13 cellular contexts compared by ENCODE assay signal in the genomic region with DNA sequence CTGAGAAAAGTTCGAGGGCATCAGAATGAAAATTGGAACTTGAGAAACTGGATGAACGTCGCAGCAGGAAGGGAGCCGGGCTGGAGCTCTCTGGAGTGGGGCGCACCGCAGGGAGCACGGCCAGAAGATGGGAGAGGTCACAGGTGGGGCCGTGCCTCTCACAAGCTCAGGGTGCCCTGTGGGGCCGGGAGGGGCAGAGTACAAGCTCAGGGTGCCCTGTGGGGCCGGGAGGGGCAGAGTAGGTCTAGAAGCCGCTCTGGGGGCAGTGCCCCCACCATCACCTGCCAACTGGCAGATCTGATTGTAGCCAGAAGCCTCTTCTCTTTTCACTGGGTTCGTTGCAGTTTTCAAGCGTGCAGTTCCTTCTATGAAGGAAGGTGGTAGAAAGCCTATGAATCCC.
DNase-seq lines count a peak whose midpoint lies in the region; ATAC-seq, FAIRE-seq and TF ChIP-seq lines count a peak whose summit lies in the region.
"Had no signal": no experiment of that assay in that cellular context is flagged by ENCODE, and none has a peak within 500 bp of the region (broad histone marks: within the 10 kb centered on the region; RNA-seq: fewer than 3 reads in every experiment).

No MANE protein-coding gene starts in this region.

- H3K27ac Mint-ChIP-seq in activated CD4-positive, alpha-beta T cell treated with anti-CD3 and anti-CD28 coated beads for 36 hours, result peak overlapping the region; percentile 93

- dilution Hi-C loops in IMR-90 (cut with HindIII; ENCODE audit: low sequenced_read_pairs, unreplicated experiment), result no loop called here

- no peak for TF ChIP-seq RAD21 in IMR-90 (IDR thresholded peaks at IDR 0.05; ENCODE audit: low read length)
- TF ChIP-seq RAD21 in GM12878 (IDR thresholded peaks at IDR 0.05; ENCODE audit: insufficient read depth, low read depth, low read length), result no peak

- no peak overlapping the region for H3K18ac ChIP-seq in IMR-90 (ENCODE audit: low read depth, low read length)

- H3K9me1 ChIP-seq in IMR-90 (ENCODE audit: insufficient read depth, low read length), result peaks cover 29% of the 10 kb centered on the region

- H3K36me3 ChIP-seq in IMR-90 (ENCODE audit: control insufficient read depth, insufficient read depth, low read length) (no peaks in the 10 kb centered on the region), GM12878 (ENCODE audit: control insufficient read depth in 2 of 2, insufficient read depth in 2 of 2, low read length in 1 of 2) (no peaks in the 10 kb centered on the region), small intestine (ENCODE audit: control insufficient read depth in 2 of 2, insufficient read depth in 2 of 2, low read length in 2 of 2) (no peaks in the 10 kb centered on the region), breast epithelium (no peaks in the 10 kb centered on the region)
- H3K36me3 ChIP-seq: prostate gland had no signal

- peak overlapping the region; percentile 47; the same call in 1 of the 2 replicates for H2BK120ac ChIP-seq in IMR-90 (ENCODE audit: low read depth, low read length)

- H2AK9ac ChIP-seq in IMR-90 (replicated peaks; ENCODE audit: low read depth, low read length, poor library complexity), result peak overlapping the region; percentile 70

- no peak for TF ChIP-seq POLR2A in IMR-90 (IDR thresholded peaks at IDR 0.05; ENCODE audit: low read depth, low read length)
- no peak for TF ChIP-seq POLR2A in GM12878 (IDR thresholded peaks at IDR 0.05; ENCODE audit: low read depth, low read length)
- no peak for TF ChIP-seq POLR2A in breast epithelium (IDR thresholded peaks at IDR 0.05)

- 0 out of 3 replicates have a peak overlapping the region, but pooled peaks have one; percentile 8 for H2BK15ac ChIP-seq in IMR-90 (ENCODE audit: low read depth, low read length)

- no peak overlapping the region for H3K4me2 ChIP-seq in IMR-90 (ENCODE audit: low read depth, low read length)
- peak overlapping the region; percentile 64 for H3K4me2 ChIP-seq in GM12878 (ENCODE audit: control insufficient read depth, insufficient read depth)

- H4K20me1 ChIP-seq in IMR-90 (ENCODE audit: insufficient read depth, low read length) (peaks cover 3% of the 10 kb centered on the region; the same call in 1 of the 2 replicates), GM12878 (ENCODE audit: control insufficient read depth, insufficient read depth) (no peaks in the 10 kb centered on the region)

- no peak for TF ChIP-seq EP300 in GM12878 (IDR thresholded peaks at IDR 0.05; ENCODE audit: borderline replicate concordance in 1 of 2, control insufficient read depth in 1 of 2, low read depth in 2 of 2, low read length in 2 of 2)

- H3K9ac ChIP-seq in IMR-90 (ENCODE audit: low read depth, low read length), result no peak overlapping the region
- no peak overlapping the region for H3K9ac ChIP-seq in GM12878 (ENCODE audit: control insufficient read depth, insufficient read depth, low read length)

- TF ChIP-seq CTCF in IMR-90 (conservative IDR thresholded peaks at IDR 0.05; ENCODE audit: low read depth, low read length), result no peak
- no peak for TF ChIP-seq CTCF in GM12878 (IDR thresholded peaks at IDR 0.05 in 2 of 3, conservative IDR thresholded peaks at IDR 0.05 in 1 of 3; ENCODE audit: control insufficient read depth in 2 of 3, extremely low read depth in 1 of 3, insufficient read depth in 1 of 3, low read depth in 3 of 3, low read length in 3 of 3)
- no peak for TF ChIP-seq CTCF in breast epithelium (IDR thresholded peaks at IDR 0.05)

- 89% methylated on average over 8 of the region's 13 CpGs; no CpG with 5 or more reads in 1 of the 2 experiments for WGBS in IMR-90 (ENCODE audit: extremely low coverage in 2 of 2, insufficient read length in 1 of 2), 2 experiments
- WGBS in GM12878 (ENCODE audit: insufficient coverage, insufficient replicate concordance, low lambda C conversion rate, missing lambda C conversion rate), result 22% methylated on average over 13 of the region's 13 CpGs
- WGBS in small intestine, 3 donors, result 24 to 71% (median 47%) methylated on average over 12 to 13 of the region's 13 CpGs

- BruUV-seq in IMR-90 (replicated peaks; lab: Mats Ljungman, UMichigan) (no TSS peak), GM12878 (replicated peaks; lab: Mats Ljungman, UMichigan) (TSS peak; percentile 83)

- FAIRE-seq in GM12878 (lab: Jason Lieb, UNC) (no peak), small intestine (lab: Jason Lieb, UNC) (no peak)

- CTCF ChIA-PET in activated CD4-positive, alpha-beta T cell treated with anti-CD3 and anti-CD28 coated beads for 36 hours (lab: Charles Lee), result interaction anchor here (0.8 to 1.5 kb wide), 8 partner anchors 9 to 264 kb away, joined by 3 to 5 read pairs (median 4); no protein-coding TSS in a partner anchor
- CTCF ChIA-PET in IMR-90 (lab: Yijun Ruan, JAX) (interaction anchor here (0.6 to 2.8 kb wide), 2 partner anchors 95 to 111 kb away, joined by 3 to 13 read pairs; no protein-coding TSS in a partner anchor), GM12878 (lab: Yijun Ruan, JAX) (interaction anchor here (1.0 to 10.6 kb wide), 4 partner anchors 39 to 185 kb away, joined by 3 to 197 read pairs (median 8); no protein-coding TSS in a partner anchor)

- no peak overlapping the region for H3K4ac ChIP-seq in IMR-90 (ENCODE audit: low read depth, low read length)

- H3K79me1 ChIP-seq in IMR-90 (ENCODE audit: low read depth in 1 of 2, low read length in 2 of 2), result peaks cover 0 to 13% of the 10 kb centered on the region in 2 experiments; a peak in 2 of 4 replicates

- peak; percentile 14 for DNase-seq in activated CD4-positive, alpha-beta T cell treated with anti-CD3 and anti-CD28 coated beads for 36 hours
- DNase-seq in activated CD4-positive, alpha-beta T cell treated with anti-CD3 and anti-CD28 coated beads, Interleukin-2, amount 50 U/mL, for 1 hour, result no peak
- DNase-seq in IMR-90 (no peak), GM12878 (ENCODE audit: low read depth, low spot score) (no peak), small intestine (peak; percentile 47), NCI-H345 treated with DMSO at 0.1 percent for 48 hours (lab: John Stamatoyannopoulos, UW; ENCODE audit: unreplicated experiment) (no peak), breast epithelium (ENCODE audit: low spot score in 2 of 2) (no peak)
- DNase-seq: activated CD4-positive, alpha-beta T cell treated with anti-CD3 and anti-CD28 coated beads for 48 hours; NCI-H146; NCI-H748 treated with DMSO at 0.1 percent for 48 hours; testis had no signal

- H3K27me3 ChIP-seq in IMR-90 (ENCODE audit: control insufficient read depth, insufficient read depth, low read length), result no peaks in the 10 kb centered on the region
- H3K27me3 ChIP-seq in GM12878 (replicated peaks in 1 of 2; ENCODE audit: control insufficient read depth in 2 of 2, insufficient read depth in 2 of 2, low read length in 1 of 2), result no peaks in the 10 kb centered on the region; a peak in 1 of 4 replicates
- H3K27me3 ChIP-seq in small intestine (ENCODE audit: control insufficient read depth in 2 of 2, insufficient read depth in 2 of 2, low read length in 2 of 2), result no peaks in the 10 kb centered on the region
- H3K27me3 ChIP-seq in breast epithelium, result no peaks in the 10 kb centered on the region
- H3K27me3 ChIP-seq: testis had no signal

- 0 out of 2 replicates have a peak overlapping the region, but pooled peaks have one; percentile 22 for H2AK5ac ChIP-seq in IMR-90 (ENCODE audit: low read depth, low read length)

- H3K27ac ChIP-seq in IMR-90 (ENCODE audit: insufficient read depth, low read length) (no peak overlapping the region), GM12878 (ENCODE audit: control insufficient read depth, insufficient read depth) (no peak overlapping the region), small intestine (ENCODE audit: low read depth in 1 of 2, low read length in 1 of 2) (peak overlapping the region in 1 of 2 donors; percentile 81), breast epithelium (peak overlapping the region in 1 of 2 donors; percentile 93)
- H3K27ac ChIP-seq: prostate gland, testis had no signal

- no peak overlapping the region for H4K8ac ChIP-seq in IMR-90 (ENCODE audit: low read depth in 2 of 2, low read length in 2 of 2)

- H2AFZ ChIP-seq in IMR-90 (replicated peaks; ENCODE audit: low read length, poor library complexity) (no peak overlapping the region), GM12878 (ENCODE audit: control insufficient read depth, low read depth, low read length) (no peak overlapping the region)

- POLR2A ChIA-PET in activated CD4-positive, alpha-beta T cell treated with anti-CD3 and anti-CD28 coated beads for 36 hours (lab: Charles Lee), result interaction anchor here (0.7 kb wide), 1 partner anchor 9 kb away, joined by 3 read pairs; no protein-coding TSS in a partner anchor
- POLR2A ChIA-PET in IMR-90 (lab: Charles Lee; ENCODE audit: unreplicated experiment), result no interaction called here
- POLR2A ChIA-PET in GM12878 (lab: Charles Lee), result interaction anchor here (0.9 kb wide), 1 partner anchor 39 kb away, joined by 3 read pairs; no protein-coding TSS in a partner anchor

- no peak for ATAC-seq in activated CD4-positive, alpha-beta T cell treated with anti-CD3 and anti-CD28 coated beads for 36 hours
- ATAC-seq in IMR-90 (ENCODE audit: low read depth) (no peak), GM12878 (no peak), HG02981 (IDR thresholded peaks at IDR 0.05; ENCODE audit: unreplicated experiment) (no peak)

- SMC1A ChIA-PET in GM12878 (lab: Charles Lee; ENCODE audit: uncharacterized antibody, unreplicated experiment), result interaction anchor here (0.6 to 13.0 kb wide), 5 partner anchors 38 to 1450 kb away, joined by 3 to 208 read pairs (median 7); no protein-coding TSS in a partner anchor

- H2BK20ac ChIP-seq in IMR-90 (ENCODE audit: low read depth, low read length), result peak overlapping the region; percentile 41; the same call in 1 of the 2 replicates

- H3K9me3 ChIP-seq in IMR-90 (ENCODE audit: control insufficient read depth, insufficient read depth, low read length) (no peaks in the 10 kb centered on the region), GM12878 (replicated peaks; ENCODE audit: control insufficient read depth, insufficient read depth, low read length) (no peaks in the 10 kb centered on the region; the same call in 2 of the 3 replicates), small intestine (ENCODE audit: control insufficient read depth, low read depth) (no peaks in the 10 kb centered on the region), breast epithelium (no peaks in the 10 kb centered on the region)
- H3K9me3 ChIP-seq: prostate gland, testis had no signal

- no peak overlapping the region for H3K4me3 ChIP-seq in IMR-90 (ENCODE audit: insufficient read depth, low read depth, low read length)
- peak overlapping the region; percentile 43; the same call in 1 of the 2 replicates for H3K4me3 ChIP-seq in GM12878
- no peak overlapping the region for H3K4me3 ChIP-seq in small intestine (ENCODE audit: low read depth in 1 of 2, low read length in 2 of 2)
- no peak overlapping the region for H3K4me3 ChIP-seq in breast epithelium
- H3K4me3 ChIP-seq: prostate gland, testis had no signal

- peak overlapping the region; percentile 55 for H3K4me3 Mint-ChIP-seq in activated CD4-positive, alpha-beta T cell treated with anti-CD3 and anti-CD28 coated beads for 36 hours

- H3K4me1 Mint-ChIP-seq in activated CD4-positive, alpha-beta T cell treated with anti-CD3 and anti-CD28 coated beads for 36 hours, result peaks cover 88% of the 10 kb centered on the region

- no peak overlapping the region for H2BK5ac ChIP-seq in IMR-90 (ENCODE audit: low read depth, low read length, poor library complexity, severe bottlenecking)

- intact Hi-C loops in activated CD4-positive, alpha-beta T cell treated with anti-CD3 and anti-CD28 coated beads for 36 hours (cut with DNase I, micrococcal nuclease), result loop anchor here (1.0 to 10.0 kb wide), 14 partner anchors 62 to 1093 kb away; no protein-coding TSS in a partner anchor
- intact Hi-C loops in IMR-90 (cut with micrococcal nuclease), result no loop called here
- intact Hi-C loops in GM12878 (cut with micrococcal nuclease; ENCODE audit: unreplicated experiment), result loop anchor here (1.0 to 5.0 kb wide), 6 partner anchors 62 to 890 kb away; a partner anchor contains a TSS
- intact Hi-C loops in breast epithelium (cut with DNase I; ENCODE audit: low total_unique reads), result loop anchor here (2.0 to 10.0 kb wide), 2 partner anchors 55 to 313 kb away; no protein-coding TSS in a partner anchor

- H3K4me1 ChIP-seq in IMR-90 (ENCODE audit: control insufficient read depth, insufficient read depth, low read length), result peaks cover 36% of the 10 kb centered on the region
- peaks cover 54% of the 10 kb centered on the region for H3K4me1 ChIP-seq in GM12878 (ENCODE audit: control insufficient read depth, insufficient read depth, low read length)
- H3K4me1 ChIP-seq in small intestine (ENCODE audit: control insufficient read depth in 2 of 2, insufficient read depth in 1 of 2, low read depth in 1 of 2, low read length in 1 of 2), result peaks cover 20 to 28% of the 10 kb centered on the region in 2 donors
- peaks cover 17 to 20% of the 10 kb centered on the region in 2 donors for H3K4me1 ChIP-seq in breast epithelium

- no peak overlapping the region for H4K5ac ChIP-seq in IMR-90 (ENCODE audit: low read depth, low read length)

- no peak overlapping the region for H3K14ac ChIP-seq in IMR-90 (replicated peaks; ENCODE audit: low read depth, low read length)

- in situ Hi-C loops in IMR-90 (cut with MboI; ENCODE audit: low sequenced_read_pairs), result no loop called here
- in situ Hi-C loops in GM12878 (cut with MboI), result loop anchor here (5.0 kb wide), 1 partner anchor 200 kb away; no protein-coding TSS in a partner anchor

- H3K56ac ChIP-seq in IMR-90 (ENCODE audit: extremely low read depth, insufficient read depth, low read length), result no peak overlapping the region

- no peak overlapping the region for H4K91ac ChIP-seq in IMR-90 (ENCODE audit: insufficient read depth, low read depth, low read length)

- no peaks in the 10 kb centered on the region for H3K9me3 Mint-ChIP-seq in activated CD4-positive, alpha-beta T cell treated with anti-CD3 and anti-CD28 coated beads for 36 hours (ENCODE audit: low read depth)

- H3K27me3 Mint-ChIP-seq in activated CD4-positive, alpha-beta T cell treated with anti-CD3 and anti-CD28 coated beads for 36 hours, result peaks cover 5% of the 10 kb centered on the region

- RAD21 ChIA-PET in GM12878 (lab: Charles Lee; ENCODE audit: unreplicated experiment), result interaction anchor here (9.0 kb wide), 1 partner anchor 110 kb away, joined by 105 read pairs; no protein-coding TSS in a partner anchor

- no peaks in the 10 kb centered on the region for H3K36me3 Mint-ChIP-seq in activated CD4-positive, alpha-beta T cell treated with anti-CD3 and anti-CD28 coated beads for 36 hours (ENCODE audit: low read depth)

- H3K79me2 ChIP-seq in GM12878 (ENCODE audit: control insufficient read depth, insufficient read depth, low read length), result no peaks in the 10 kb centered on the region

- H3K23ac ChIP-seq in IMR-90 (ENCODE audit: low read depth, low read length), result no peak overlapping the region

Comparison
In these comparisons a context has a peak if more than half of its experiments do, and no peak if none do; other contexts are left out.
1. DNase-seq: peak in activated CD4-positive, alpha-beta T cell treated with anti-CD3 and anti-CD28 coated beads for 36 hours (single experiment) and small intestine (single experiment); none in activated CD4-positive, alpha-beta T cell treated with anti-CD3 and anti-CD28 coated beads, Interleukin-2, amount 50 U/mL, for 1 hour (single experiment), IMR-90 (single experiment), GM12878 (single experiment), NCI-H345 treated with DMSO at 0.1 percent for 48 hours (single experiment) and breast epithelium (0 of 2).